ENCODE assay signal across 9 cellular contexts in the genomic region with DNA sequence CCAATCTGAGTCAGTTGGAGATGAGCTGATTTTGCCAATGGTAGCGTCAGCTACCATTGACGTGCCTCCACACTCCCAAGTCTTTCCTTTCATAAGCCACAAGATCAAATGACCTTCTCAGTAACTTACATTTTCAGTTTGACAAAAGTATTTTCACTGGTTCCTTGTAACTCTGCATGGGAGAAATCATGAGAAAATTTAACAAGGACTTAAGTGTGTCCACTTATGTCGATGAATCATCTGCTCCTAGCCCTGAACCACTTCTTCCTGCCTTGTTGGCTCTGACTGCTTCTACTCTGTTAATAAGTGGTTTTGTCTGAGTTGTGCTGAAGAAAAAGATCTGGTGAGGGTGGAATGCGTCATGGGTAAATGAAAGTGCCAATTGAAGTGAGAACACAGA.
DNase-seq lines count a peak whose midpoint lies in the region; ATAC-seq, FAIRE-seq and TF ChIP-seq lines count a peak whose summit lies in the region.
"Had no signal": no experiment of that assay in that cellular context is flagged by ENCODE, and none has a peak within 500 bp of the region (broad histone marks: within the 10 kb centered on the region; RNA-seq: fewer than 3 reads in every experiment).

No MANE protein-coding gene starts in this region.

- FAIRE-seq in GM12878 (lab: Jason Lieb, UNC) = peak; percentile 52

- no peak overlapping the region for H3K4me3 ChIP-seq in GM12878
- no peak overlapping the region for H3K4me3 ChIP-seq in smooth muscle cell
- H3K4me3 ChIP-seq: BLaER1 treated with 17β-estradiol and CSF1 and Interleukin-3, amounts not matched to agents 10 nM and 100 nM had no signal

- H3K79me2 ChIP-seq in GM12878 (ENCODE audit: control insufficient read depth, insufficient read depth, low read length) (no peaks in the 10 kb centered on the region), smooth muscle cell (ENCODE audit: low read depth) (no peaks in the 10 kb centered on the region)

- SMC1A ChIA-PET in GM12878 (lab: Charles Lee; ENCODE audit: uncharacterized antibody, unreplicated experiment) = interaction anchor here (0.6 to 5.3 kb wide), 28 partner anchors 8 to 275 kb away, joined by 3 to 48 read pairs (median 4); no protein-coding TSS in a partner anchor

- no TSS peak for BruUV-seq in GM12878 (replicated peaks; lab: Mats Ljungman, UMichigan)

- peaks cover 2% of the 10 kb centered on the region for H3K9me3 ChIP-seq in GM12878 (replicated peaks; ENCODE audit: control insufficient read depth, insufficient read depth, low read length)
- H3K9me3 ChIP-seq in smooth muscle cell (replicated peaks; ENCODE audit: low read depth) = no peaks in the 10 kb centered on the region

- CTCF ChIA-PET in GM12878 (lab: Yijun Ruan, JAX) = interaction anchor here (1.0 to 2.4 kb wide), 5 partner anchors 15 to 140 kb away, joined by 3 to 10 read pairs (median 4); no protein-coding TSS in a partner anchor

- H3K27ac ChIP-seq in GM12878 (ENCODE audit: control insufficient read depth, insufficient read depth) (no peak overlapping the region), smooth muscle cell (ENCODE audit: low read depth) (peak overlapping the region; percentile 94)

- no peaks in the 10 kb centered on the region for H4K20me1 ChIP-seq in GM12878 (ENCODE audit: control insufficient read depth, insufficient read depth)
- no peaks in the 10 kb centered on the region for H4K20me1 ChIP-seq in smooth muscle cell (ENCODE audit: low read depth)
- H4K20me1 ChIP-seq: BLaER1 treated with 17β-estradiol and CSF1 and Interleukin-3, amounts not matched to agents 10 nM and 100 nM had no signal

- intact Hi-C loops in GM12878 (cut with micrococcal nuclease; ENCODE audit: unreplicated experiment) = no loop called here

- POLR2A ChIA-PET in GM12878 (lab: Charles Lee) = interaction anchor here (1.0 to 1.8 kb wide), 4 partner anchors 11 to 49 kb away, joined by 3 to 5 read pairs (median 3); no protein-coding TSS in a partner anchor

- TF ChIP-seq POLR2A in GM12878 (IDR thresholded peaks at IDR 0.05; ENCODE audit: low read depth, low read length) = no peak

- H3K27me3 ChIP-seq in GM12878 (replicated peaks in 1 of 2; ENCODE audit: control insufficient read depth in 2 of 2, insufficient read depth in 2 of 2, low read length in 1 of 2) (no peaks in the 10 kb centered on the region), smooth muscle cell (ENCODE audit: low read depth) (no peaks in the 10 kb centered on the region)
- H3K27me3 ChIP-seq: BLaER1 treated with 17β-estradiol and CSF1 and Interleukin-3, amounts not matched to agents 10 nM and 100 nM had no signal

- peaks cover 13% of the 10 kb centered on the region for H3F3A ChIP-seq in smooth muscle cell (ENCODE audit: low read depth)

- no peak for TF ChIP-seq RAD21 in GM12878 (IDR thresholded peaks at IDR 0.05; ENCODE audit: insufficient read depth, low read depth, low read length)

- H3K4me1 ChIP-seq in GM12878 (ENCODE audit: control insufficient read depth, insufficient read depth, low read length) = no peaks in the 10 kb centered on the region
- H3K4me1 ChIP-seq in smooth muscle cell (ENCODE audit: low read depth) = peaks cover 3% of the 10 kb centered on the region

- ATAC-seq in HG03103 (IDR thresholded peaks at IDR 0.05; ENCODE audit: low read depth, unreplicated experiment) = peak; percentile 71
- peak; percentile 92 for ATAC-seq in GM12878
- no peak for ATAC-seq in HG02571 (IDR thresholded peaks at IDR 0.05; ENCODE audit: unreplicated experiment)

- no peak overlapping the region for H3K4me2 ChIP-seq in GM12878 (ENCODE audit: control insufficient read depth, insufficient read depth)
- peak overlapping the region; percentile 50 for H3K4me2 ChIP-seq in smooth muscle cell

- TF ChIP-seq EP300 in GM12878 (IDR thresholded peaks at IDR 0.05; ENCODE audit: borderline replicate concordance in 1 of 2, control insufficient read depth in 1 of 2, low read depth in 2 of 2, low read length in 2 of 2) = peak in 1 of 2 experiments; percentile 49; a peak in 1 of 4 replicates

- H3K36me3 ChIP-seq in GM12878 (ENCODE audit: control insufficient read depth in 2 of 2, insufficient read depth in 2 of 2, low read length in 1 of 2) (no peaks in the 10 kb centered on the region), smooth muscle cell (ENCODE audit: low read depth) (no peaks in the 10 kb centered on the region)
- H3K36me3 ChIP-seq: BLaER1 treated with 17β-estradiol and CSF1 and Interleukin-3, amounts not matched to agents 10 nM and 100 nM had no signal

- peak; percentile 21 for DNase-seq in activated CD4-positive, alpha-beta T cell treated with anti-CD3 and anti-CD28 coated beads for 48 hours
- DNase-seq in activated CD4-positive, alpha-beta T cell treated with anti-CD3 and anti-CD28 coated beads, Interleukin-2, amount 50 U/mL, for 48 hours = no peak
- DNase-seq in GM12878 (ENCODE audit: low read depth, low spot score) (peak; percentile 87), smooth muscle cell (lab: John Stamatoyannopoulos, UW; ENCODE audit: unreplicated experiment) (no peak), NCI-H446 (lab: John Stamatoyannopoulos, UW) (no peak)
- no peak for DNase-seq in effector CD4-positive, alpha-beta T cell

- RAD21 ChIA-PET in GM12878 (lab: Charles Lee; ENCODE audit: unreplicated experiment) = interaction anchor here (0.6 to 3.2 kb wide), 13 partner anchors 8 to 138 kb away, joined by 3 to 18 read pairs (median 8); no protein-coding TSS in a partner anchor

- TF ChIP-seq CTCF in GM12878 (IDR thresholded peaks at IDR 0.05 in 2 of 3, conservative IDR thresholded peaks at IDR 0.05 in 1 of 3; ENCODE audit: control insufficient read depth in 2 of 3, extremely low read depth in 1 of 3, insufficient read depth in 1 of 3, low read depth in 3 of 3, low read length in 3 of 3) (no peak), smooth muscle cell (IDR thresholded peaks at IDR 0.05; ENCODE audit: borderline replicate concordance, insufficient read depth, poor library complexity, severe bottlenecking) (no peak)

- in situ Hi-C loops in GM12878 (cut with MboI) = no loop called here

- 77% methylated on average over 4 of the region's 4 CpGs for WGBS in GM12878 (ENCODE audit: insufficient coverage, insufficient replicate concordance, low lambda C conversion rate, missing lambda C conversion rate)
- 9% methylated on average over 4 of the region's 4 CpGs for WGBS in smooth muscle cell (ENCODE audit: low lambda C conversion rate)

- no peak overlapping the region for H3K9ac ChIP-seq in GM12878 (ENCODE audit: control insufficient read depth, insufficient read depth, low read length)
- H3K9ac ChIP-seq in smooth muscle cell (ENCODE audit: low read depth) = peak overlapping the region; percentile 38
- H3K9ac ChIP-seq: BLaER1 treated with 17β-estradiol and CSF1 and Interleukin-3, amounts not matched to agents 10 nM and 100 nM had no signal

- no peak overlapping the region for H2AFZ ChIP-seq in GM12878 (ENCODE audit: control insufficient read depth, low read depth, low read length)
- H2AFZ ChIP-seq in smooth muscle cell (ENCODE audit: low read depth) = no peak overlapping the region

TF ChIP-seq in GM12878, 131 proteins besides CTCF, POLR2A, EP300 and RAD21 (continues in another document):
- TF ChIP-seq, protein P1, sequence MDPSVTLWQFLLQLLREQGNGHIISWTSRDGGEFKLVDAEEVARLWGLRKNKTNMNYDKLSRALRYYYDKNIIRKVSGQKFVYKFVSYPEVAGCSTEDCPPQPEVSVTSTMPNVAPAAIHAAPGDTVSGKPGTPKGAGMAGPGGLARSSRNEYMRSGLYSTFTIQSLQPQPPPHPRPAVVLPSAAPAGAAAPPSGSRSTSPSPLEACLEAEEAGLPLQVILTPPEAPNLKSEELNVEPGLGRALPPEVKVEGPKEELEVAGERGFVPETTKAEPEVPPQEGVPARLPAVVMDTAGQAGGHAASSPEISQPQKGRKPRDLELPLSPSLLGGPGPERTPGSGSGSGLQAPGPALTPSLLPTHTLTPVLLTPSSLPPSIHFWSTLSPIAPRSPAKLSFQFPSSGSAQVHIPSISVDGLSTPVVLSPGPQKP (IDR thresholded peaks at IDR 0.05; ENCODE audit: low read depth, low read length) = no peak
- 0 out of 2 replicates have a peak, but pooled peaks have one; percentile 44 for TF ChIP-seq DPF2 (IDR thresholded peaks at IDR 0.05)
- 0 out of 2 replicates have a peak, but pooled peaks have one; percentile 5 for TF ChIP-seq ZNF384 (IDR thresholded peaks at IDR 0.05; ENCODE audit: borderline replicate concordance, low read depth, low read length)
- TF ChIP-seq IKZF2 (IDR thresholded peaks at IDR 0.05) = peak; percentile 58 to 63; a peak in 2 of 4 replicates
- TF ChIP-seq MTA2 (IDR thresholded peaks at IDR 0.05; ENCODE audit: low read depth) = peak; percentile 84
- peak; percentile 64 for TF ChIP-seq IKZF1 (conservative IDR thresholded peaks at IDR 0.05)
- no peak for TF ChIP-seq POU2F2 (IDR thresholded peaks at IDR 0.05; ENCODE audit: borderline replicate concordance, low read depth, low read length)
- no peak for TF ChIP-seq ZNF217 (IDR thresholded peaks at IDR 0.05)
- TF ChIP-seq, protein P2, sequence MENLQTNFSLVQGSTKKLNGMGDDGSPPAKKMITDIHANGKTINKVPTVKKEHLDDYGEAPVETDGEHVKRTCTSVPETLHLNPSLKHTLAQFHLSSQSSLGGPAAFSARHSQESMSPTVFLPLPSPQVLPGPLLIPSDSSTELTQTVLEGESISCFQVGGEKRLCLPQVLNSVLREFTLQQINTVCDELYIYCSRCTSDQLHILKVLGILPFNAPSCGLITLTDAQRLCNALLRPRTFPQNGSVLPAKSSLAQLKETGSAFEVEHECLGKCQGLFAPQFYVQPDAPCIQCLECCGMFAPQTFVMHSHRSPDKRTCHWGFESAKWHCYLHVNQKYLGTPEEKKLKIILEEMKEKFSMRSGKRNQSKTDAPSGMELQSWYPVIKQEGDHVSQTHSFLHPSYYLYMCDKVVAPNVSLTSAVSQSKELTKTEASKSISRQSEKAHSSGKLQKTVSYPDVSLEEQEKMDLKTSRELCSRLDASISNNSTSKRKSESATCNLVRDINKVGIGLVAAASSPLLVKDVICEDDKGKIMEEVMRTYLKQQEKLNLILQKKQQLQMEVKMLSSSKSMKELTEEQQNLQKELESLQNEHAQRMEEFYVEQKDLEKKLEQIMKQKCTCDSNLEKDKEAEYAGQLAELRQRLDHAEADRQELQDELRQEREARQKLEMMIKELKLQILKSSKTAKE (IDR thresholded peaks at IDR 0.05; ENCODE audit: low read depth, poor library complexity, severe bottlenecking) = peak; percentile 61
- TF ChIP-seq KAT2A (conservative IDR thresholded peaks at IDR 0.05; ENCODE audit: control insufficient read depth, low read depth, low read length) = no peak
- TF ChIP-seq ATF7 (IDR thresholded peaks at IDR 0.05; ENCODE audit: low read depth) = peak; percentile 81

Comparison
In these comparisons a context has a peak if more than half of its experiments do, and no peak if none do; other contexts are left out.
1. DNase-seq: peak in activated CD4-positive, alpha-beta T cell treated with anti-CD3 and anti-CD28 coated beads for 48 hours (single experiment) and GM12878 (single experiment); none in activated CD4-positive, alpha-beta T cell treated with anti-CD3 and anti-CD28 coated beads, Interleukin-2, amount 50 U/mL, for 48 hours (0 of 2), smooth muscle cell (single experiment), effector CD4-positive, alpha-beta T cell (single experiment) and NCI-H446 (0 of 2).